In the genomic region with DNA sequence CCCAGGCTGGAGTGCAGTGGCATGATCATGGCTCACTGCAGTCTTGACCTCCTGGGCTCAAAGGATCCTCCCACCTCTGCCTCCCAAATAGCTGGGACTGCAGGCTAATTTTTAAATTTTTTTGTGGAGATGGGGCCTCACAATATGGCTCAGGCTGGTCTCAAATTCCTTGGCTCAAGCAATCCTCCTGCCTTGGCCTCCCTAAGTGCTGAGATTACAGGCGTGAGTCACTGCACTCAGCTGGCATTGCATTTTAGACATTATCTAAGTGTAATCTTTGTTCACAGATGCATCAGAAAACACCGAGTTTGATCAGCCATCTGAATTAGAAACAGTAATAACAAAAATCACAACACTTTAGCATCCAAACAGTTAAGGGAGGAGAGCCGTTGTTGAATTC, we compare ENCODE assay signal across 18 cellular contexts.
"Had no signal": no experiment of that assay in that cellular context is flagged by ENCODE, and none has a peak within 500 bp of the region (broad histone marks: within the 10 kb centered on the region; RNA-seq: fewer than 3 reads in every experiment).

No MANE protein-coding gene starts in this region.

- H3K36me3 ChIP-seq: gastrocnemius medialis, tibial artery had no signal

- ATAC-seq: activated naive CD4-positive, alpha-beta T cell treated with anti-CD3 and anti-CD28 coated beads, Interleukin-2, amount 50 U/mL, for 72 hours; effector memory CD8-positive, alpha-beta T cell; gastrocnemius medialis; stimulated activated memory B cell treated with anti-CD40 and anti-IgM and Interleukin-4, amounts not matched to agents 10 μg/mL and 1 μg/mL and 100 μg/mL, for 72 hours had no signal

- H3K9me3 ChIP-seq: gastrocnemius medialis, tibial artery had no signal

- H3K27ac ChIP-seq: epithelial cell of prostate had no signal

- H3K4me3 ChIP-seq: gastrocnemius medialis had no signal

- DNase-seq: activated CD4-positive, alpha-beta memory T cell treated with anti-CD3 and anti-CD28 coated beads, Interleukin-2, amount 10 ng/mL, durations not matched to agents 7 days and 5 days; activated CD4-positive, alpha-beta T cell treated with anti-CD3 and anti-CD28 coated beads for 4 hours; activated CD8-positive, alpha-beta memory T cell treated with anti-CD3 and anti-CD28 coated beads, Interleukin-2, amount 50 U/mL, for 4 hours; activated effector memory CD4-positive, alpha-beta T cell treated with anti-CD3 and anti-CD28 coated beads, Interleukin-2, amount 50 U/mL, for 16 hours; activated T-cell treated with anti-CD3 and anti-CD28 coated beads, Interleukin-2, amount 50 U/mL, for 48 hours; amygdala; cerebellar nuclear complex; dermis blood vessel endothelial cell; effector memory CD8-positive, alpha-beta T cell; gastrocnemius medialis; kidney; nephron progenitor cell; SIG-M5; stimulated activated CD4-positive, alpha-beta T cell treated with anti-CD3 and anti-CD28 coated beads, Interleukin-2, amount 100 ng/mL, for 48 hours; tibial artery had no signal

- H3K27me3 ChIP-seq: gastrocnemius medialis, tibial artery had no signal
